In genomic region chr17:75090871-75091854, GRCh38 we compare ENCODE assay signal across 7 cellular contexts. TPM values are rescaled to one million over a fixed set of nuclear protein-coding genes. Genes with fewer than 3 reads are reported as not detected.
DNase-seq lines count a peak whose midpoint lies in the region; ATAC-seq and TF ChIP-seq lines count a peak whose summit lies in the region.
"Had no signal": no experiment of that assay in that cellular context is flagged by ENCODE, and none has a peak within 500 bp of the region (broad histone marks: within the 10 kb centered on the region; RNA-seq: fewer than 3 reads in every experiment).

No MANE protein-coding gene starts in this region.

- TF ChIP-seq CTCF in upper lobe of left lung (IDR thresholded peaks at IDR 0.05): no peak

- WGBS in upper lobe of left lung, 2 donors: 50 to 59% methylated on average over 11 to 17 of the region's 19 CpGs

- peak overlapping the region in 3 of 4 donors; percentile 3 to 60 (median 11) for H3K4me3 ChIP-seq in upper lobe of left lung

- peaks cover 76 to 98% (median 82%) of the 10 kb centered on the region in 4 donors for H3K4me1 ChIP-seq in upper lobe of left lung

- no peak for DNase-seq in activated T-cell treated with anti-CD3 and anti-CD28 coated beads, Interleukin-2, amount 50 U/mL, for 72 hours
- DNase-seq in activated T-cell treated with anti-CD3 and anti-CD28 coated beads, Interleukin-2, amount 50 U/mL, for 48 hours: no peak
- DNase-seq in left colon: peak; percentile 76 to 81
- peak in 1 of 2 donors; percentile 45 for DNase-seq in upper lobe of left lung
- DNase-seq: NCI-H187 treated with DMSO at 0.1 percent for 48 hours had no signal

- peaks cover 0 to 5% (median 2%) of the 10 kb centered on the region in 4 donors for H3K36me3 ChIP-seq in upper lobe of left lung

- TF ChIP-seq EP300 in upper lobe of left lung (IDR thresholded peaks at IDR 0.05): no peak

- H3K27ac ChIP-seq in upper lobe of left lung: peak overlapping the region; percentile 74 to 98 (median 82)

- peak in 1 of 4 donors; percentile 11 for TF ChIP-seq POLR2A in upper lobe of left lung (IDR thresholded peaks at IDR 0.05)

- peak overlapping the region; percentile 13 for H3K27ac Mint-ChIP-seq in activated T-cell treated with anti-CD3 and anti-CD28 coated beads, Interleukin-2, amount 50 U/mL, for 72 hours

- H3K4me3 Mint-ChIP-seq in activated T-cell treated with anti-CD3 and anti-CD28 coated beads, Interleukin-2, amount 50 U/mL, for 72 hours: no peak overlapping the region

- H3K9me3 ChIP-seq in upper lobe of left lung: no peaks in the 10 kb centered on the region

- intact Hi-C loops in left colon (cut with DNase I, micrococcal nuclease): no loop called here

- ATAC-seq in activated T-cell treated with anti-CD3 and anti-CD28 coated beads, Interleukin-2, amount 50 U/mL, for 72 hours (replicated peaks in 1 of 2): no peak
- ATAC-seq in left colon (peak; percentile 44), upper lobe of left lung (ENCODE audit: low FRiP score in 2 of 2) (no peak), HG02885 (IDR thresholded peaks at IDR 0.05; ENCODE audit: poor library complexity, unreplicated experiment) (no peak), HG03439 (IDR thresholded peaks at IDR 0.05; ENCODE audit: unreplicated experiment) (no peak)

- peaks cover 49% of the 10 kb centered on the region for H3K4me1 Mint-ChIP-seq in activated T-cell treated with anti-CD3 and anti-CD28 coated beads, Interleukin-2, amount 50 U/mL, for 72 hours (ENCODE audit: low read depth)

- H3K36me3 Mint-ChIP-seq in activated T-cell treated with anti-CD3 and anti-CD28 coated beads, Interleukin-2, amount 50 U/mL, for 72 hours (ENCODE audit: insufficient read depth in 2 of 2): no peaks in the 10 kb centered on the region

- H3K27me3 ChIP-seq in upper lobe of left lung: no peaks in the 10 kb centered on the region

- no peaks in the 10 kb centered on the region for H3K27me3 Mint-ChIP-seq in activated T-cell treated with anti-CD3 and anti-CD28 coated beads, Interleukin-2, amount 50 U/mL, for 72 hours (ENCODE audit: low read depth)

- H3K9me3 Mint-ChIP-seq in activated T-cell treated with anti-CD3 and anti-CD28 coated beads, Interleukin-2, amount 50 U/mL, for 72 hours: no peaks in the 10 kb centered on the region

RNA-seq across cellular contexts. Expression of gene SLC16A5, which starts 3.4 kb away (rescaled TPM):
- 1 to 10 TPM; 7.5 to 9.8 TPM for total RNA-seq in activated T-cell treated with anti-CD3 and anti-CD28 coated beads, Interleukin-2, amount 50 U/mL, for 72 hours
- total RNA-seq in left colon: 10 to 100 TPM; 26.6 to 39.6 TPM
- total RNA-seq in upper lobe of left lung: 100 to 1,000 TPM in 4 of 6 donors, 10 to 100 TPM in 2; 40.6 to 234 (median 123) TPM

RNA-seq across cellular contexts. Expression of gene ARMC7, which starts 18.6 kb away (rescaled TPM):
- total RNA-seq in activated T-cell treated with anti-CD3 and anti-CD28 coated beads, Interleukin-2, amount 50 U/mL, for 72 hours: 10 to 100 TPM; 10.6 to 12.9 TPM
- total RNA-seq in left colon (10 to 100 TPM; 20.3 to 29.9 TPM), upper lobe of left lung (10 to 100 TPM in 5 of 6 donors, 1 to 10 TPM in 1; 7.3 to 29.5 (median 16.6) TPM)

RNA-seq across cellular contexts. Expression of gene NT5C, which starts 40.4 kb away (rescaled TPM):
- total RNA-seq in activated T-cell treated with anti-CD3 and anti-CD28 coated beads, Interleukin-2, amount 50 U/mL, for 72 hours: 10 to 100 TPM; 56.5 to 65.9 TPM
- total RNA-seq in left colon: 10 to 100 TPM; 77.6 to 86.6 TPM
- total RNA-seq in upper lobe of left lung: 100 to 1,000 TPM in 2 of 6 donors, 10 to 100 TPM in 4; 46.4 to 113 (median 76.6) TPM

RNA-seq across cellular contexts. Expression of gene KCTD2, which starts 44.1 kb away (rescaled TPM):
- 10 to 100 TPM; 21.4 to 24.1 TPM for total RNA-seq in activated T-cell treated with anti-CD3 and anti-CD28 coated beads, Interleukin-2, amount 50 U/mL, for 72 hours
- total RNA-seq in left colon: 10 to 100 TPM; 16.7 to 19.7 TPM
- total RNA-seq in upper lobe of left lung: 10 to 100 TPM; 17.8 to 26.1 (median 22.9) TPM

RNA-seq across cellular contexts. Expression of gene ATP5PD, which starts 44.4 kb away (rescaled TPM):
- 100 to 1,000 TPM; 125 to 147 TPM for total RNA-seq in activated T-cell treated with anti-CD3 and anti-CD28 coated beads, Interleukin-2, amount 50 U/mL, for 72 hours
- total RNA-seq in left colon: 100 to 1,000 TPM; 310 to 381 TPM
- total RNA-seq in upper lobe of left lung: 100 to 1,000 TPM; 126 to 198 (median 186) TPM

Comparison
In these comparisons a context has a peak if more than half of its experiments do, and no peak if none do; other contexts are left out.
1. DNase-seq: peak in left colon (2 of 2); none in activated T-cell treated with anti-CD3 and anti-CD28 coated beads, Interleukin-2, amount 50 U/mL, for 72 hours (0 of 2) and activated T-cell treated with anti-CD3 and anti-CD28 coated beads, Interleukin-2, amount 50 U/mL, for 48 hours (0 of 2).